Comparison of ENCODE assay signal across 9 cellular contexts in the genomic region with DNA sequence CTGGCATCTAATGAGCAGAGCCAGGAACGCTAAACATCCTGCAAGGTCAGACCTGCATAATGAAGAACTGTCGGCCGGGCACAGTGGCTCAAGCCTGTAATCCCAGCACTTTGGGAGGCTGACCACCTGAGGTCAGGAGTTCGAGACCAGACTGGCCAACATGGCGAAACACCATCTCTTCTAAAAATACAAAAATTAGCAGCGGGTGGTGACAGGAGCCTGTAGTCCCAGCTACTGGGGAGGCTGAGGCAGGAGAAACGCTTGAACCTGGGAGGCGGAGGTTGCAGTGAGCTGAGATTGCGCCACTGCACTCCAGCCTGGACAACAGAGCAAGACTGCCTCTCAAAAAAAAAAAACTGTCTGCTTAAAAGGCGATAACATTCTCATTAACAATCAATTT. TPM values are rescaled to one million over a fixed set of nuclear protein-coding genes. Genes with fewer than 3 reads are reported as not detected.
A peak's percentile ranks its signal among the peaks of the same experiment; 100 is the strongest.
DNase-seq lines count a peak whose midpoint lies in the region; ATAC-seq and TF ChIP-seq lines count a peak whose summit lies in the region.
"Not testable (repeated sequence)": the region's sequence is repeated elsewhere in the genome, so short reads cannot be mapped to it uniquely, and the experiment has no call there.
"Had no signal": no experiment of that assay in that cellular context is flagged by ENCODE, and none has a peak within 500 bp of the region (broad histone marks: within the 10 kb centered on the region; RNA-seq: fewer than 3 reads in every experiment).

No MANE protein-coding gene starts in this region.

- WGBS in gastroesophageal sphincter (ENCODE audit: low coverage in 1 of 2), 2 donors: 83 to 96% methylated on average over 4 to 5 of the region's 10 CpGs
- WGBS in thymus: 97% methylated on average over 10 of the region's 10 CpGs

- not testable (repeated sequence) for H3K9me2 ChIP-seq in Loucy (replicated peaks; ENCODE audit: low read depth, low read length)

- H3K4me2 ChIP-seq in Loucy (ENCODE audit: low read depth, low read length, poor library complexity, severe bottlenecking): peak overlapping the region; percentile 94

- peak overlapping the region in 3 of 4 donors; percentile 33 to 79 (median 77) for H3K4me3 Mint-ChIP-seq in CD4-positive, CD25-positive, alpha-beta regulatory T cell
- peak overlapping the region; percentile 72 for H3K4me3 Mint-ChIP-seq in activated CD4-positive, alpha-beta T cell treated with anti-CD3 and anti-CD28 coated beads for 36 hours
- H3K4me3 Mint-ChIP-seq in activated T-cell treated with anti-CD3 and anti-CD28 coated beads, Interleukin-2, amount 50 U/mL, for 4 hours: peak overlapping the region; percentile 75
- peak overlapping the region; percentile 85 for H3K4me3 Mint-ChIP-seq in activated naive CD8-positive, alpha-beta T cell treated with anti-CD3 and anti-CD28 coated beads, Interleukin-2, amount 10 ng/mL, durations not matched to agents 7 days and 5 days
- H3K4me3 Mint-ChIP-seq in nephron: not testable (repeated sequence)

- H3K79me2 ChIP-seq in Loucy (ENCODE audit: insufficient read depth, low read length): peaks cover 67% of the 10 kb centered on the region

- POLR2A ChIA-PET in activated CD4-positive, alpha-beta T cell treated with anti-CD3 and anti-CD28 coated beads for 36 hours (lab: Charles Lee): interaction anchor here (0.6 to 2.8 kb wide), 3 partner anchors 11 to 380 kb away, joined by 3 to 32 read pairs (median 4); no protein-coding TSS in a partner anchor
- POLR2A ChIA-PET in activated naive CD8-positive, alpha-beta T cell treated with anti-CD3 and anti-CD28 coated beads, Interleukin-2, amount 10 ng/mL, durations not matched to agents 7 days and 5 days (lab: Charles Lee): interaction anchor here (1.0 to 7.1 kb wide), 6 partner anchors 10 to 209 kb away, joined by 3 to 86 read pairs (median 26); a partner anchor contains a TSS

- H4K20me1 ChIP-seq in Loucy (ENCODE audit: insufficient read depth, low read length, poor library complexity, severe bottlenecking): not testable (repeated sequence)

- H3F3A ChIP-seq in Loucy (ENCODE audit: low read depth): peaks cover 29% of the 10 kb centered on the region

- H3K9ac ChIP-seq in Loucy (ENCODE audit: low read depth, low read length, poor library complexity, severe bottlenecking): peak overlapping the region; percentile 89

- H3K4me1 ChIP-seq in CD4-positive, CD25-positive, alpha-beta regulatory T cell (ENCODE audit: control insufficient read depth, insufficient read depth, low read length, poor library complexity, severe bottlenecking): peaks cover 69% of the 10 kb centered on the region
- H3K4me1 ChIP-seq in Loucy (ENCODE audit: insufficient read depth, low read length, poor library complexity, severe bottlenecking): peaks cover 86% of the 10 kb centered on the region
- peaks cover 11 to 61% (median 24%) of the 10 kb centered on the region in 3 donors for H3K4me1 ChIP-seq in gastroesophageal sphincter
- H3K4me1 ChIP-seq in thymus (ENCODE audit: control insufficient read depth, insufficient read depth, low read length): peaks cover 12% of the 10 kb centered on the region

- peak overlapping the region; percentile 82 for H3K4me3 ChIP-seq in CD4-positive, CD25-positive, alpha-beta regulatory T cell (ENCODE audit: low read depth, low read length)
- H3K4me3 ChIP-seq in Loucy (ENCODE audit: low read length, poor library complexity, severe bottlenecking): peak overlapping the region; percentile 72
- not testable (repeated sequence) for H3K4me3 ChIP-seq in gastroesophageal sphincter; thymus (ENCODE audit: low read length)

- intact Hi-C loops in activated CD4-positive, alpha-beta T cell treated with anti-CD3 and anti-CD28 coated beads for 36 hours (cut with DNase I, micrococcal nuclease): loop anchor here in 1 of 2 experiments (5.0 kb wide), 2 partner anchors 433 to 548 kb away; a partner anchor contains a TSS

- H3K36me3 ChIP-seq in CD4-positive, CD25-positive, alpha-beta regulatory T cell (ENCODE audit: control insufficient read depth, insufficient read depth, low read length); Loucy (ENCODE audit: insufficient read depth, low read length); thymus (ENCODE audit: control insufficient read depth, insufficient read depth): not testable (repeated sequence)
- peaks cover 0 to 29% of the 10 kb centered on the region in 2 donors for H3K36me3 ChIP-seq in gastroesophageal sphincter

- not testable (repeated sequence) for H2AFZ ChIP-seq in Loucy (ENCODE audit: low read length)

- not testable (repeated sequence) for TF ChIP-seq EP300 in gastroesophageal sphincter (IDR thresholded peaks at IDR 0.05)

- H3K9me3 ChIP-seq in CD4-positive, CD25-positive, alpha-beta regulatory T cell (ENCODE audit: control insufficient read depth in 2 of 2, low read length in 2 of 2); Loucy (ENCODE audit: insufficient read depth, low read depth, low read length); gastroesophageal sphincter; thymus (ENCODE audit: control insufficient read depth): not testable (repeated sequence)

- H3K27ac ChIP-seq in CD4-positive, CD25-positive, alpha-beta regulatory T cell (ENCODE audit: insufficient read depth, low read length, poor library complexity, severe bottlenecking): peak overlapping the region; percentile 89
- H3K27ac ChIP-seq in gastroesophageal sphincter (peak overlapping the region; percentile 10 to 74 (median 58)), thymus (ENCODE audit: low read depth) (peak overlapping the region; percentile 97)

- not testable (repeated sequence) for ATAC-seq in CD4-positive, CD25-positive, alpha-beta regulatory T cell (ENCODE audit: low read depth in 2 of 2); activated CD4-positive, alpha-beta T cell treated with anti-CD3 and anti-CD28 coated beads for 36 hours; activated T-cell treated with anti-CD3 and anti-CD28 coated beads, Interleukin-2, amount 50 U/mL, for 4 hours; activated naive CD8-positive, alpha-beta T cell treated with anti-CD3 and anti-CD28 coated beads, Interleukin-2, amount 10 ng/mL, durations not matched to agents 7 days and 5 days (ENCODE audit: low read depth); gastroesophageal sphincter

- peaks cover 27 to 78% (median 60%) of the 10 kb centered on the region in 4 donors for H3K4me1 Mint-ChIP-seq in CD4-positive, CD25-positive, alpha-beta regulatory T cell
- H3K4me1 Mint-ChIP-seq in activated CD4-positive, alpha-beta T cell treated with anti-CD3 and anti-CD28 coated beads for 36 hours: peaks cover 86% of the 10 kb centered on the region
- H3K4me1 Mint-ChIP-seq in activated T-cell treated with anti-CD3 and anti-CD28 coated beads, Interleukin-2, amount 50 U/mL, for 4 hours (ENCODE audit: low read depth): peaks cover 81% of the 10 kb centered on the region
- peaks cover 74% of the 10 kb centered on the region for H3K4me1 Mint-ChIP-seq in activated naive CD8-positive, alpha-beta T cell treated with anti-CD3 and anti-CD28 coated beads, Interleukin-2, amount 10 ng/mL, durations not matched to agents 7 days and 5 days
- H3K4me1 Mint-ChIP-seq in nephron: peaks cover 44% of the 10 kb centered on the region

- not testable (repeated sequence) for TF ChIP-seq POLR2A in gastroesophageal sphincter (IDR thresholded peaks at IDR 0.05)

- H3K27ac Mint-ChIP-seq in CD4-positive, CD25-positive, alpha-beta regulatory T cell: peak overlapping the region; percentile 97 to 98 (median 98)
- peak overlapping the region; percentile 98 for H3K27ac Mint-ChIP-seq in activated CD4-positive, alpha-beta T cell treated with anti-CD3 and anti-CD28 coated beads for 36 hours
- peak overlapping the region; percentile 98 for H3K27ac Mint-ChIP-seq in activated naive CD8-positive, alpha-beta T cell treated with anti-CD3 and anti-CD28 coated beads, Interleukin-2, amount 10 ng/mL, durations not matched to agents 7 days and 5 days
- H3K27ac Mint-ChIP-seq in nephron: peak overlapping the region; percentile 77 to 86 (median 84)

- CTCF ChIA-PET in activated CD4-positive, alpha-beta T cell treated with anti-CD3 and anti-CD28 coated beads for 36 hours (lab: Charles Lee): interaction anchor here (0.8 to 4.2 kb wide), 3 partner anchors 11 to 267 kb away, joined by 3 to 30 read pairs (median 14); no protein-coding TSS in a partner anchor

- not testable (repeated sequence) for H3K27me3 Mint-ChIP-seq in CD4-positive, CD25-positive, alpha-beta regulatory T cell; activated CD4-positive, alpha-beta T cell treated with anti-CD3 and anti-CD28 coated beads for 36 hours; activated T-cell treated with anti-CD3 and anti-CD28 coated beads, Interleukin-2, amount 50 U/mL, for 4 hours (ENCODE audit: low read depth); activated naive CD8-positive, alpha-beta T cell treated with anti-CD3 and anti-CD28 coated beads, Interleukin-2, amount 10 ng/mL, durations not matched to agents 7 days and 5 days; nephron (ENCODE audit: low read depth)

- not testable (repeated sequence) for H3K27me3 ChIP-seq in CD4-positive, CD25-positive, alpha-beta regulatory T cell (ENCODE audit: control insufficient read depth, insufficient read depth, low read length); Loucy (ENCODE audit: insufficient read depth, low read length, poor library complexity, severe bottlenecking); gastroesophageal sphincter; thymus (ENCODE audit: control insufficient read depth, insufficient read depth)

- H3K9me3 Mint-ChIP-seq in CD4-positive, CD25-positive, alpha-beta regulatory T cell; activated CD4-positive, alpha-beta T cell treated with anti-CD3 and anti-CD28 coated beads for 36 hours (ENCODE audit: low read depth); activated T-cell treated with anti-CD3 and anti-CD28 coated beads, Interleukin-2, amount 50 U/mL, for 4 hours; activated naive CD8-positive, alpha-beta T cell treated with anti-CD3 and anti-CD28 coated beads, Interleukin-2, amount 10 ng/mL, durations not matched to agents 7 days and 5 days; nephron: not testable (repeated sequence)

- DNase-seq in CD4-positive, CD25-positive, alpha-beta regulatory T cell; activated CD4-positive, alpha-beta T cell treated with anti-CD3 and anti-CD28 coated beads for 36 hours; activated T-cell treated with anti-CD3 and anti-CD28 coated beads, Interleukin-2, amount 50 U/mL, for 4 hours; activated naive CD8-positive, alpha-beta T cell treated with anti-CD3 and anti-CD28 coated beads, Interleukin-2, amount 10 ng/mL, durations not matched to agents 7 days and 5 days: not testable (repeated sequence)

- peaks cover 21% of the 10 kb centered on the region for H3K36me3 Mint-ChIP-seq in CD4-positive, CD25-positive, alpha-beta regulatory T cell
- peaks cover 55% of the 10 kb centered on the region for H3K36me3 Mint-ChIP-seq in activated CD4-positive, alpha-beta T cell treated with anti-CD3 and anti-CD28 coated beads for 36 hours (ENCODE audit: low read depth)
- peaks cover 14% of the 10 kb centered on the region for H3K36me3 Mint-ChIP-seq in activated T-cell treated with anti-CD3 and anti-CD28 coated beads, Interleukin-2, amount 50 U/mL, for 4 hours (ENCODE audit: insufficient read depth)
- H3K36me3 Mint-ChIP-seq in activated naive CD8-positive, alpha-beta T cell treated with anti-CD3 and anti-CD28 coated beads, Interleukin-2, amount 10 ng/mL, durations not matched to agents 7 days and 5 days: peaks cover 26% of the 10 kb centered on the region
- H3K36me3 Mint-ChIP-seq in nephron (ENCODE audit: low read depth): peaks cover 38% of the 10 kb centered on the region

- TF ChIP-seq CTCF in Loucy (conservative IDR thresholded peaks at IDR 0.05; ENCODE audit: low read length); gastroesophageal sphincter (IDR thresholded peaks at IDR 0.05); nephron (IDR thresholded peaks at IDR 0.05; ENCODE audit: unreplicated experiment in 3 of 3): not testable (repeated sequence)

RNA-seq across cellular contexts. Expression of a gene that starts 38.4 kb away (rescaled TPM):
- 42.9 TPM for total RNA-seq in CD4-positive, CD25-positive, alpha-beta regulatory T cell
- polyA plus RNA-seq in CD4-positive, CD25-positive, alpha-beta regulatory T cell: 1 to 10 TPM; 3.3 to 5.1 (median 4.7) TPM
- total RNA-seq in activated CD4-positive, alpha-beta T cell treated with anti-CD3 and anti-CD28 coated beads for 36 hours: 10 to 100 TPM; 28.5 to 31.4 TPM
- 10 to 100 TPM; 27.9 to 36.1 (median 30.7) TPM for total RNA-seq in activated T-cell treated with anti-CD3 and anti-CD28 coated beads, Interleukin-2, amount 50 U/mL, for 4 hours
- 10 to 100 TPM; 48.5 to 58.3 TPM for total RNA-seq in activated naive CD8-positive, alpha-beta T cell treated with anti-CD3 and anti-CD28 coated beads, Interleukin-2, amount 10 ng/mL, durations not matched to agents 7 days and 5 days
- 10 to 100 TPM; 27.2 to 75.5 (median 43.9) TPM for total RNA-seq in gastroesophageal sphincter
- polyA plus RNA-seq in thymus: 30.0 TPM

RNA-seq across cellular contexts. Expression of a gene that starts 38.6 kb away (rescaled TPM):
- 2.9 TPM for total RNA-seq in CD4-positive, CD25-positive, alpha-beta regulatory T cell
- 1 to 10 TPM; 4.2 to 9.2 (median 8.5) TPM for polyA plus RNA-seq in CD4-positive, CD25-positive, alpha-beta regulatory T cell
- total RNA-seq in activated CD4-positive, alpha-beta T cell treated with anti-CD3 and anti-CD28 coated beads for 36 hours: 10 to 100 TPM; 15.4 to 18.3 TPM
- total RNA-seq in activated T-cell treated with anti-CD3 and anti-CD28 coated beads, Interleukin-2, amount 50 U/mL, for 4 hours: 1 to 10 TPM; 2.5 to 6.5 (median 6.1) TPM
- total RNA-seq in activated naive CD8-positive, alpha-beta T cell treated with anti-CD3 and anti-CD28 coated beads, Interleukin-2, amount 10 ng/mL, durations not matched to agents 7 days and 5 days: 10 to 100 TPM; 16.3 to 19.8 TPM
- total RNA-seq in gastroesophageal sphincter: 10 to 100 TPM; 13.7 to 38.8 (median 16.9) TPM
- 8.3 TPM for polyA plus RNA-seq in thymus
- total RNA-seq: ascending aorta had no signal
